18 cellular contexts compared by ENCODE assay signal in the genomic region with DNA sequence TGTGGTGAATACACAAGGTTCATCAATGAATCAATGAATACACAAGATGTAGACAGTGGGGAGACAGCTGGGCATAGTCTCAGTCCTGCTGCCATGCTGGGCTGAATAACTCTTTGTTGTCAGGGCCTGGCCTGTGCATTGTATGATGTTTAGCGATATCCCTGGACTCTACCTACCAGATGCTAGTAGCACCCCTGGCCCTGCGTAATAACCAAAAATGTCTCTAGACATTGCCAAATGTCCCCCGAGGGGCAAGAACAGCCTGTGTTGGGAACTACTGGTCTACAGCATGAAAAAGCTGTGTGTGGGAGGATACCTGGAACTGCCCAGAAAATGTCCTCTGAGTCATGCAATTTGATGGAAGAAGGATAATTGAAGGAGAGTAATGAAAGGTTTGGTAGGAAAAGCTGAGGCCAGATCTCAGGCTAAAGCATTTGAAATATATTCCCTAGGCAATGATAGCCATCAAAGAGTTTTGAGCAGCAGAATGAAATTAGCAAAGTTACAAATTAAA.
A peak's percentile ranks its signal among the peaks of the same experiment; 100 is the strongest.
DNase-seq lines count a peak whose midpoint lies in the region; TF ChIP-seq lines count a peak whose summit lies in the region.
"Had no signal": no experiment of that assay in that cellular context is flagged by ENCODE, and none has a peak within 500 bp of the region (broad histone marks: within the 10 kb centered on the region; RNA-seq: fewer than 3 reads in every experiment).

No MANE protein-coding gene starts in this region.

- DNase-seq in Daoy (ENCODE audit: low read depth), result peak; percentile 76
- peak; percentile 63 for DNase-seq in NCI-H146 (lab: John Stamatoyannopoulos, UW)
- DNase-seq in cardiac fibroblast (ENCODE audit: low read depth in 2 of 2), result peak; percentile 67 to 70
- no peak for DNase-seq in NCI-H1417 treated with DMSO at 0.1 percent for 48 hours (lab: John Stamatoyannopoulos, UW)
- DNase-seq in pons (ENCODE audit: low spot score), result no peak
- no peak for DNase-seq in activated CD8-positive, alpha-beta memory T cell treated with anti-CD3 and anti-CD28 coated beads, Interleukin-2, amount 50 U/mL, for 48 hours
- no peak for DNase-seq in dedifferentiated amniotic fluid mesenchymal stem cell (ENCODE audit: extremely low spot score)
- DNase-seq: activated CD4-positive, alpha-beta memory T cell treated with anti-CD3 and anti-CD28 coated beads, Interleukin-2, amount 10 ng/mL, durations not matched to agents 7 days and 5 days; activated naive CD4-positive, alpha-beta T cell treated with anti-CD3 and anti-CD28 coated beads for 36 hours; CD4-positive, alpha-beta memory T cell; dorsolateral prefrontal cortex; head of caudate nucleus; left ventricle myocardium superior; pancreas; stimulated activated CD4-positive, alpha-beta T cell treated with anti-CD3 and anti-CD28 coated beads, Interleukin-4, amount 100 ng/mL, for 1 hour; stimulated activated naive CD8-positive, alpha-beta T cell treated with anti-CD3 and anti-CD28 coated beads, Interleukin-15, amount 100 ng/mL, for 72 hours; T-helper 1 cell had no signal

- no peak for TF ChIP-seq CTCF in cardiac fibroblast (IDR thresholded peaks at IDR 0.05; ENCODE audit: low read depth, low read length)
- TF ChIP-seq CTCF in nephron (IDR thresholded peaks at IDR 0.05; ENCODE audit: unreplicated experiment in 3 of 3), result no peak

- H3K4me3 Mint-ChIP-seq in nephron, result peak overlapping the region in 1 of 3 experiments; percentile 11
- H3K4me3 Mint-ChIP-seq: activated CD4-positive, alpha-beta memory T cell treated with anti-CD3 and anti-CD28 coated beads, Interleukin-2, amount 10 ng/mL, durations not matched to agents 7 days and 5 days; activated naive CD4-positive, alpha-beta T cell treated with anti-CD3 and anti-CD28 coated beads for 36 hours; CD4-positive, alpha-beta memory T cell; stimulated activated naive CD8-positive, alpha-beta T cell treated with anti-CD3 and anti-CD28 coated beads, Interleukin-15, amount 100 ng/mL, for 72 hours had no signal

- H3K27ac Mint-ChIP-seq in nephron, result peak overlapping the region; percentile 88 to 95 (median 92)
- H3K27ac Mint-ChIP-seq: activated CD4-positive, alpha-beta memory T cell treated with anti-CD3 and anti-CD28 coated beads, Interleukin-2, amount 10 ng/mL, durations not matched to agents 7 days and 5 days; activated naive CD4-positive, alpha-beta T cell treated with anti-CD3 and anti-CD28 coated beads for 36 hours; CD4-positive, alpha-beta memory T cell had no signal

- H3K27me3 Mint-ChIP-seq in nephron (ENCODE audit: low read depth), result no peaks in the 10 kb centered on the region

- H3K9me3 Mint-ChIP-seq in nephron, result no peaks in the 10 kb centered on the region
- H3K9me3 Mint-ChIP-seq: activated naive CD4-positive, alpha-beta T cell treated with anti-CD3 and anti-CD28 coated beads for 36 hours; stimulated activated naive CD8-positive, alpha-beta T cell treated with anti-CD3 and anti-CD28 coated beads, Interleukin-15, amount 100 ng/mL, for 72 hours had no signal

- H3K4me3 ChIP-seq in cardiac fibroblast (replicated peaks in 1 of 2; ENCODE audit: low read depth in 2 of 2, low read length in 2 of 2), result no peak overlapping the region
- H3K4me3 ChIP-seq: dorsolateral prefrontal cortex, pancreas had no signal

- peaks cover 71% of the 10 kb centered on the region for H3K4me1 Mint-ChIP-seq in nephron
- H3K4me1 Mint-ChIP-seq: activated CD4-positive, alpha-beta memory T cell treated with anti-CD3 and anti-CD28 coated beads, Interleukin-2, amount 10 ng/mL, durations not matched to agents 7 days and 5 days; CD4-positive, alpha-beta memory T cell; stimulated activated naive CD8-positive, alpha-beta T cell treated with anti-CD3 and anti-CD28 coated beads, Interleukin-15, amount 100 ng/mL, for 72 hours had no signal

- H3K36me3 Mint-ChIP-seq in nephron (ENCODE audit: low read depth), result no peaks in the 10 kb centered on the region

Comparison
In these comparisons a context has a peak if more than half of its experiments do, and no peak if none do; other contexts are left out.
1. DNase-seq: peak in Daoy (single experiment), NCI-H146 (single experiment) and cardiac fibroblast (2 of 2); none in NCI-H1417 treated with DMSO at 0.1 percent for 48 hours (single experiment), pons (single experiment), activated CD8-positive, alpha-beta memory T cell treated with anti-CD3 and anti-CD28 coated beads, Interleukin-2, amount 50 U/mL, for 48 hours (single experiment) and dedifferentiated amniotic fluid mesenchymal stem cell (single experiment).